9 cellular contexts compared by ENCODE assay signal in genomic region chr3:157447026-157447694, GRCh38. TPM values are rescaled to one million over a fixed set of nuclear protein-coding genes. Genes with fewer than 3 reads are reported as not detected.
DNase-seq lines count a peak whose midpoint lies in the region; ATAC-seq and TF ChIP-seq lines count a peak whose summit lies in the region.
"Had no signal": no experiment of that assay in that cellular context is flagged by ENCODE, and none has a peak within 500 bp of the region (broad histone marks: within the 10 kb centered on the region; RNA-seq: fewer than 3 reads in every experiment).

No MANE protein-coding gene starts in this region.

- H3K36me3 ChIP-seq in GM06990 (ENCODE audit: control insufficient read depth, insufficient read depth, low read length): no peaks in the 10 kb centered on the region

- no peak overlapping the region for H3K4me3 ChIP-seq in GM06990 (replicated peaks; ENCODE audit: low read depth, low read length)

- POLR2A ChIA-PET in activated CD4-positive, alpha-beta T cell treated with anti-CD3 and anti-CD28 coated beads for 36 hours (lab: Charles Lee): no interaction called here

- H3K4me3 Mint-ChIP-seq in stimulated activated naive CD8-positive, alpha-beta T cell treated with anti-CD3 and anti-CD28 coated beads, Interleukin-15, amount 100 ng/mL, for 72 hours: no peak overlapping the region
- no peak overlapping the region for H3K4me3 Mint-ChIP-seq in activated CD4-positive, alpha-beta T cell treated with anti-CD3 and anti-CD28 coated beads for 36 hours

- H3K36me3 Mint-ChIP-seq in activated CD4-positive, alpha-beta T cell treated with anti-CD3 and anti-CD28 coated beads for 36 hours (ENCODE audit: low read depth): no peaks in the 10 kb centered on the region

- TF ChIP-seq CTCF in GM06990 (IDR thresholded peaks at IDR 0.05; ENCODE audit: insufficient read depth, low read length, poor library complexity, severe bottlenecking): peak; percentile 39

- intact Hi-C loops in activated CD4-positive, alpha-beta T cell treated with anti-CD3 and anti-CD28 coated beads for 36 hours (cut with DNase I, micrococcal nuclease): no loop called here

- no peaks in the 10 kb centered on the region for H3K9me3 Mint-ChIP-seq in stimulated activated naive CD8-positive, alpha-beta T cell treated with anti-CD3 and anti-CD28 coated beads, Interleukin-15, amount 100 ng/mL, for 72 hours
- peaks cover 4% of the 10 kb centered on the region for H3K9me3 Mint-ChIP-seq in activated CD4-positive, alpha-beta T cell treated with anti-CD3 and anti-CD28 coated beads for 36 hours (ENCODE audit: low read depth)

- H3K27ac Mint-ChIP-seq in stimulated activated naive CD8-positive, alpha-beta T cell treated with anti-CD3 and anti-CD28 coated beads, Interleukin-15, amount 100 ng/mL, for 72 hours: no peak overlapping the region
- no peak overlapping the region for H3K27ac Mint-ChIP-seq in activated CD4-positive, alpha-beta T cell treated with anti-CD3 and anti-CD28 coated beads for 36 hours

- peaks cover 5% of the 10 kb centered on the region for H3K27me3 Mint-ChIP-seq in stimulated activated naive CD8-positive, alpha-beta T cell treated with anti-CD3 and anti-CD28 coated beads, Interleukin-15, amount 100 ng/mL, for 72 hours
- H3K27me3 Mint-ChIP-seq in activated CD4-positive, alpha-beta T cell treated with anti-CD3 and anti-CD28 coated beads for 36 hours: peaks cover 7% of the 10 kb centered on the region

- no peak for ATAC-seq in stimulated activated naive CD8-positive, alpha-beta T cell treated with anti-CD3 and anti-CD28 coated beads, Interleukin-15, amount 100 ng/mL, for 72 hours
- ATAC-seq in activated CD4-positive, alpha-beta T cell treated with anti-CD3 and anti-CD28 coated beads for 36 hours: no peak
- ATAC-seq in GM21390 (IDR thresholded peaks at IDR 0.05; ENCODE audit: unreplicated experiment): no peak
- ATAC-seq in GM21825 (IDR thresholded peaks at IDR 0.05; ENCODE audit: unreplicated experiment): no peak

- DNase-seq in GM06990 (ENCODE audit: extremely low read depth, insufficient read length): no peak
- peak; percentile 8 for DNase-seq in NCI-H524 treated with DMSO at 0.1 percent for 48 hours (lab: John Stamatoyannopoulos, UW)
- DNase-seq in dedifferentiated amniotic fluid mesenchymal stem cell (ENCODE audit: extremely low spot score): peak; percentile 55
- peak; percentile 59 for DNase-seq in renal cortical epithelial cell (ENCODE audit: low read depth)
- no peak for DNase-seq in stimulated activated naive CD8-positive, alpha-beta T cell treated with anti-CD3 and anti-CD28 coated beads, Interleukin-15, amount 100 ng/mL, for 72 hours
- DNase-seq in activated CD4-positive, alpha-beta T cell treated with anti-CD3 and anti-CD28 coated beads for 36 hours: no peak
- DNase-seq: activated CD8-positive, alpha-beta memory T cell treated with anti-CD3 and anti-CD28 coated beads, Interleukin-2, amount 50 U/mL, for 4 hours had no signal

- H3K27me3 ChIP-seq in GM06990 (replicated peaks; ENCODE audit: control insufficient read depth, insufficient read depth, low read length): no peaks in the 10 kb centered on the region

- H3K4me1 Mint-ChIP-seq in stimulated activated naive CD8-positive, alpha-beta T cell treated with anti-CD3 and anti-CD28 coated beads, Interleukin-15, amount 100 ng/mL, for 72 hours: no peaks in the 10 kb centered on the region
- H3K4me1 Mint-ChIP-seq in activated CD4-positive, alpha-beta T cell treated with anti-CD3 and anti-CD28 coated beads for 36 hours: no peaks in the 10 kb centered on the region

- CTCF ChIA-PET in activated CD4-positive, alpha-beta T cell treated with anti-CD3 and anti-CD28 coated beads for 36 hours (lab: Charles Lee): no interaction called here

RNA-seq across cellular contexts. Expression of gene PTX3, which starts 10.5 kb away (rescaled TPM):
- 2.5 and 12.5 TPM in 2 replicates for total RNA-seq in renal cortical epithelial cell
- under 1 TPM; 0.18 to 0.23 TPM for total RNA-seq in activated CD4-positive, alpha-beta T cell treated with anti-CD3 and anti-CD28 coated beads for 36 hours

RNA-seq across cellular contexts. Expression of gene VEPH1, which starts 56.1 kb away (rescaled TPM):
- 15.5 and 19.3 TPM in 2 replicates for total RNA-seq in renal cortical epithelial cell
- total RNA-seq in activated CD4-positive, alpha-beta T cell treated with anti-CD3 and anti-CD28 coated beads for 36 hours: not detected

Comparison
In these comparisons a context has a peak if more than half of its experiments do, and no peak if none do; other contexts are left out.
1. DNase-seq: peak in NCI-H524 treated with DMSO at 0.1 percent for 48 hours (single experiment), dedifferentiated amniotic fluid mesenchymal stem cell (single experiment) and renal cortical epithelial cell (single experiment); none in GM06990 (single experiment), stimulated activated naive CD8-positive, alpha-beta T cell treated with anti-CD3 and anti-CD28 coated beads, Interleukin-15, amount 100 ng/mL, for 72 hours (0 of 2) and activated CD4-positive, alpha-beta T cell treated with anti-CD3 and anti-CD28 coated beads for 36 hours (single experiment).
2. RNA of gene VEPH1, which starts 56.1 kb away (total RNA-seq): 15.5 to 19.3 TPM in renal cortical epithelial cell; not detected in activated CD4-positive, alpha-beta T cell treated with anti-CD3 and anti-CD28 coated beads for 36 hours; every median in the first group is over 10 times any median in the second.